In the genomic region with DNA sequence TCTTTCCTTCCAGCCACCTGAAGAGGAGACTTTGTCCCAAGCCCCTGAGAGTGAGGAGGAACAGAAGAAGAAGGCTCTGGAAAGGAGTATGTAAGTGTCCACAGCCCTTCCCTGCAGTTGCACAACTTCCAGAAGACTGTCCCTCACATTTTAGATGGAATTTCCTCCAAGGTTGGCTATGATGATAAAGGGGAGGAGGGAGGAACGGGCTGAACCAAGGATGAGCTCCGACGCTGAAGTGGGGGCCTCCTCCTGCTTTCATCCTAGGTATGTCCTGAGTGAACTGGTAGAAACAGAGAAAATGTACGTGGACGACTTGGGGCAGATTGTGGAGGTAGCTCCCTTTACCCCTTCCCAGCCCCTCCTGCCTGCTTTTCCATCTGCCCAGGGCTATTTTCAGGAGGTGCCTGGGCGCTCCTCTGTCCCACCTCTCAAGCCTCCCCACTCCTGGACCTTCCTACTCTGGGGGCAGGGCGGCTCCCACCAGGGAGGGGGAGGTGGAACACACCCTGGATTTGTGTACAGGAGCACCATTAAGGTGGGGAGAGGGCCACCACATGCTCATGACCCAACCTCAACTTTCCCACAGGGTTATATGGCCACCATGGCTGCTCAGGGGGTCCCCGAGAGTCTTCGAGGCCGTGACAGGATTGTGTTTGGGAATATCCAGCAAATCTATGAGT, we compare ENCODE assay signal across 1 cellular context.
TF ChIP-seq lines count a peak whose summit lies in the region.

No MANE protein-coding gene starts in this region.

TF ChIP-seq in H1, 55 proteins besides CTCF, POLR2A, EP300 and RAD21:
- TF ChIP-seq JUND (IDR thresholded peaks at IDR 0.05; ENCODE audit: low read length), result no peak
- no peak for TF ChIP-seq SP4 (IDR thresholded peaks at IDR 0.05; ENCODE audit: low read length)
- no peak for TF ChIP-seq PHF8 (conservative IDR thresholded peaks at IDR 0.05; ENCODE audit: low read depth, low read length)
- TF ChIP-seq SIN3A (conservative IDR thresholded peaks at IDR 0.05 in 1 of 2, IDR thresholded peaks at IDR 0.05 in 1 of 2; ENCODE audit: low read depth in 1 of 2, low read length in 2 of 2), result no peak
- TF ChIP-seq CHD7 (IDR thresholded peaks at IDR 0.05; ENCODE audit: insufficient replicate concordance, low read length), result no peak
- TF ChIP-seq SRF (IDR thresholded peaks at IDR 0.05; ENCODE audit: low read depth, low read length), result no peak
- TF ChIP-seq TBP (IDR thresholded peaks at IDR 0.05; ENCODE audit: low read depth, low read length), result no peak
- TF ChIP-seq BRCA1 (IDR thresholded peaks at IDR 0.05; ENCODE audit: low read depth, low read length), result no peak
- no peak for TF ChIP-seq SIX5 (IDR thresholded peaks at IDR 0.05; ENCODE audit: low read depth, low read length)
